In the genomic region with DNA sequence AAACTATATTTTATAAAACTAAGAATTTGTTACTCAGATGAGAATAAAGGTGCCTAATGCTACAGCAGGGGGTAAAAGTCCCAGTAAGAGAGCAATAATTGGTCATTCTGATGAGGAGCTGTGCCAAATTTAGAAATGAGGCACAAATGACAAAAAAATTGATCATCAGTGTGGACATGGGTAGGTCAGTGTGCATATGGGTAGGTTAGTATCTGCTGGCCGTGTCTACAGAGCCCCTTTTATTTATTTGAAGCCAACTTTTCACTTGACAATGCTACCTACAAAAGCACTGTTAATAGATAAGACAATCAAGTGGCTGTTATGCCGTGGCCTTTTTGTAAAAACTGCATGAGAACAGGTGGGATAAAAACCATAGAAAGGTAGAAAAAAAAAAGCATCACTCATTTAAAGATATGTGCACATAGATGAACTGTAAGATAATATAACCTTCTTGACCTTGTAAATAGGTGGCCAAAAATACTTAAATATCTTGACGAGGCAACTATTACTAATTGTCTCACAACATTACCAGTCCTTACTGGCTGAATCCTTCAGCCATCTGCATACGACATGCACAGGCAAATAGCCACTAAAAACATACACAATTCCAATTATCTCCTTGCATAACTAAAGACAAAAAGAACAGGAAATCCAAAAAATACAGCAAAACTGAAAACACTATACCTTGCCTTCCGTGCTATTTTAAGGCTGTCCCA, we compare ENCODE assay signal across 9 cellular contexts.
DNase-seq lines count a peak whose midpoint lies in the region; ATAC-seq and TF ChIP-seq lines count a peak whose summit lies in the region.
"Had no signal": no experiment of that assay in that cellular context is flagged by ENCODE, and none has a peak within 500 bp of the region (broad histone marks: within the 10 kb centered on the region; RNA-seq: fewer than 3 reads in every experiment).

No MANE protein-coding gene starts in this region.

- no peak for ATAC-seq in CD4-positive, alpha-beta T cell (ENCODE audit: poor library complexity)
- ATAC-seq in GM21390 (IDR thresholded peaks at IDR 0.05; ENCODE audit: unreplicated experiment) (no peak), GM21360 (IDR thresholded peaks at IDR 0.05; ENCODE audit: unreplicated experiment) (no peak)

- no peaks in the 10 kb centered on the region for H3K9me3 Mint-ChIP-seq in CD4-positive, alpha-beta T cell

- no peaks in the 10 kb centered on the region for H3K79me2 ChIP-seq in MM.1S (ENCODE audit: low read length)

- peaks cover 47% of the 10 kb centered on the region for H3K36me3 Mint-ChIP-seq in CD4-positive, alpha-beta T cell (ENCODE audit: low read depth)

- H3K36me3 ChIP-seq in MM.1S (replicated peaks; ENCODE audit: insufficient read depth, low read length), result no peaks in the 10 kb centered on the region
- no peaks in the 10 kb centered on the region for H3K36me3 ChIP-seq in effector memory CD4-positive, alpha-beta T cell (ENCODE audit: control insufficient read depth, insufficient read depth, low read length)
- no peaks in the 10 kb centered on the region for H3K36me3 ChIP-seq in neuron (ENCODE audit: insufficient read depth, low read length)

- POLR2A ChIA-PET in CD4-positive, alpha-beta T cell (lab: Charles Lee), result interaction anchor here (4.0 to 4.4 kb wide), 3 partner anchors 87 to 137 kb away, joined by 36 to 69 read pairs (median 50); no protein-coding TSS in a partner anchor

- H3K4me3 Mint-ChIP-seq in CD4-positive, alpha-beta T cell, result peak overlapping the region; percentile 86

- 67 to 83% methylated on average over 5 of the region's 5 CpGs for whole genome bisulfite sequencing in lower leg skin, 2 donors

- peaks cover 10% of the 10 kb centered on the region; the same call in 1 of the 2 replicates for H3K4me1 ChIP-seq in MM.1S (ENCODE audit: low read length)
- H3K4me1 ChIP-seq in effector memory CD4-positive, alpha-beta T cell (ENCODE audit: control insufficient read depth, insufficient read depth, low read length, poor library complexity, severe bottlenecking), result peaks cover 15% of the 10 kb centered on the region
- H3K4me1 ChIP-seq in neuron (ENCODE audit: insufficient read depth, low read length), result peaks cover 25% of the 10 kb centered on the region

- no peaks in the 10 kb centered on the region for H3F3A ChIP-seq in MM.1S (ENCODE audit: insufficient read depth, low read length)

- TF ChIP-seq POLR2A in lower leg skin (IDR thresholded peaks at IDR 0.05), result no peak

- peak overlapping the region; percentile 93; the same call in 1 of the 2 replicates for H3K4me2 ChIP-seq in MM.1S (ENCODE audit: low read depth, low read length)

- H3K4me3 ChIP-seq in MM.1S (ENCODE audit: low read length) (no peak overlapping the region), neuron (ENCODE audit: low read length) (peak overlapping the region; percentile 49), lower leg skin (ENCODE audit: low read depth, poor library complexity, severe bottlenecking) (no peak overlapping the region)
- peak overlapping the region; percentile 97 for H3K4me3 ChIP-seq in effector memory CD4-positive, alpha-beta T cell (ENCODE audit: insufficient read depth, low read depth, low read length, poor library complexity, severe bottlenecking)

- CTCF ChIA-PET in CD4-positive, alpha-beta T cell (lab: Charles Lee), result interaction anchor here (3.6 kb wide), 1 partner anchor 90 kb away, joined by 25 read pairs; no protein-coding TSS in a partner anchor

- H4K20me1 ChIP-seq in MM.1S (ENCODE audit: insufficient read depth, low read length), result no peaks in the 10 kb centered on the region

- no peak for TF ChIP-seq CTCF in CD4-positive, alpha-beta T cell (IDR thresholded peaks at IDR 0.05)
- TF ChIP-seq CTCF in MM.1S (IDR thresholded peaks at IDR 0.05; ENCODE audit: low read length) (no peak), lower leg skin (IDR thresholded peaks at IDR 0.05) (no peak)

- no peak overlapping the region for H3K9ac ChIP-seq in MM.1S (ENCODE audit: low read length)

- H3K9me2 ChIP-seq in MM.1S (replicated peaks; ENCODE audit: insufficient read depth, low read length), result no peaks in the 10 kb centered on the region

- peaks cover 82% of the 10 kb centered on the region for H3K4me1 Mint-ChIP-seq in CD4-positive, alpha-beta T cell (ENCODE audit: low read depth)

- no peaks in the 10 kb centered on the region for H3K27me3 Mint-ChIP-seq in CD4-positive, alpha-beta T cell

- no peaks in the 10 kb centered on the region for H3K9me3 ChIP-seq in CD4-positive, alpha-beta T cell (ENCODE audit: control insufficient read depth, low read length)
- H3K9me3 ChIP-seq in MM.1S (replicated peaks; ENCODE audit: insufficient read depth, low read length) (no peaks in the 10 kb centered on the region), neuron (ENCODE audit: low read length) (no peaks in the 10 kb centered on the region)
- H3K9me3 ChIP-seq in effector memory CD4-positive, alpha-beta T cell (ENCODE audit: control insufficient read depth, low read length), result no peaks in the 10 kb centered on the region

- H3K27ac ChIP-seq in CD4-positive, alpha-beta T cell (ENCODE audit: low read depth, low read length), result peak overlapping the region; percentile 89
- no peak overlapping the region for H3K27ac ChIP-seq in MM.1S (ENCODE audit: low read length)
- H3K27ac ChIP-seq in effector memory CD4-positive, alpha-beta T cell (ENCODE audit: insufficient read depth, low read length, poor library complexity, severe bottlenecking), result peak overlapping the region; percentile 87

- no peaks in the 10 kb centered on the region for H3K27me3 ChIP-seq in CD4-positive, alpha-beta T cell (ENCODE audit: control insufficient read depth, insufficient read depth, low read length)
- H3K27me3 ChIP-seq in MM.1S (replicated peaks; ENCODE audit: insufficient read depth, low read length) (no peaks in the 10 kb centered on the region), neuron (ENCODE audit: insufficient read depth, low read length) (no peaks in the 10 kb centered on the region)
- H3K27me3 ChIP-seq in effector memory CD4-positive, alpha-beta T cell (replicated peaks; ENCODE audit: control insufficient read depth, insufficient read depth, low read length, poor library complexity, severe bottlenecking), result no peaks in the 10 kb centered on the region

- peak overlapping the region; percentile 96 for H3K27ac Mint-ChIP-seq in CD4-positive, alpha-beta T cell

- DNase-seq in CD4-positive, alpha-beta T cell, result no peak
- DNase-seq in MM.1S (no peak), iPS-NIHi11 (ENCODE audit: low spot score) (no peak), lower leg skin (ENCODE audit: low spot score in 2 of 2) (no peak)
- no peak for DNase-seq in effector memory CD4-positive, alpha-beta T cell
- DNase-seq: NCI-H2227 treated with DMSO at 0.1 percent for 48 hours had no signal

- intact Hi-C loops in CD4-positive, alpha-beta T cell (cut with DNase I, micrococcal nuclease), result loop anchor here in 1 of 2 experiments (5.0 to 10.0 kb wide), 2 partner anchors 50 to 327 kb away; no protein-coding TSS in a partner anchor
- intact Hi-C loops in lower leg skin (cut with DNase I; ENCODE audit: low total_unique reads), result no loop called here

- no peak overlapping the region for H2AFZ ChIP-seq in MM.1S (ENCODE audit: low read length)
- H2AFZ ChIP-seq in neuron (ENCODE audit: low read depth, low read length), result no peak overlapping the region

Comparison
In these comparisons a context has a peak if more than half of its experiments do, and no peak if none do; other contexts are left out.
1. H3K4me3 ChIP-seq: peak in effector memory CD4-positive, alpha-beta T cell (single experiment) and neuron (single experiment); none in MM.1S (single experiment) and lower leg skin (single experiment).